Comparison of ENCODE assay signal across 8 cellular contexts in genomic region chr7:101817930-101818698, GRCh38. TPM values are rescaled to one million over a fixed set of nuclear protein-coding genes. Genes with fewer than 3 reads are reported as not detected.
DNase-seq lines count a peak whose midpoint lies in the region; ATAC-seq and TF ChIP-seq lines count a peak whose summit lies in the region.

No MANE protein-coding gene starts in this region.

- H3K79me2 ChIP-seq in neural cell (replicated peaks; ENCODE audit: insufficient read depth, low read length), result peaks cover 50% of the 10 kb centered on the region

- H2AFZ ChIP-seq in neural cell (ENCODE audit: low read depth, low read length), result no peak overlapping the region

- no peaks in the 10 kb centered on the region for H3K36me3 ChIP-seq in MG63
- H3K36me3 ChIP-seq in effector memory CD4-positive, alpha-beta T cell (ENCODE audit: control insufficient read depth, insufficient read depth, low read length), result no peaks in the 10 kb centered on the region
- H3K36me3 ChIP-seq in neural cell (ENCODE audit: insufficient read depth, low read length), result no peaks in the 10 kb centered on the region

- no peaks in the 10 kb centered on the region for H3K9me2 ChIP-seq in neural cell (ENCODE audit: insufficient read depth, low read length)

- intact Hi-C loops in CD14-positive monocyte (cut with micrococcal nuclease), result loop anchor here (2.0 to 5.0 kb wide), 2 partner anchors 39 to 65 kb away; no protein-coding TSS in a partner anchor

- no peaks in the 10 kb centered on the region for H3K9me3 Mint-ChIP-seq in CD14-positive monocyte

- peak overlapping the region; percentile 83 for H3K4me2 ChIP-seq in neural cell (ENCODE audit: low read length)

- H3K27me3 ChIP-seq in MG63, result no peaks in the 10 kb centered on the region
- no peaks in the 10 kb centered on the region for H3K27me3 ChIP-seq in effector memory CD4-positive, alpha-beta T cell (replicated peaks; ENCODE audit: control insufficient read depth, insufficient read depth, low read length, poor library complexity, severe bottlenecking)
- peaks cover 22% of the 10 kb centered on the region for H3K27me3 ChIP-seq in neural cell (ENCODE audit: insufficient read depth, low read depth, low read length)

- peak overlapping the region; percentile 27; the same call in 1 of the 2 replicates for H3K4me3 ChIP-seq in MG63
- peak overlapping the region; percentile 67 for H3K4me3 ChIP-seq in effector memory CD4-positive, alpha-beta T cell (ENCODE audit: insufficient read depth, low read depth, low read length, poor library complexity, severe bottlenecking)
- peak overlapping the region; percentile 73 for H3K4me3 ChIP-seq in neural cell (ENCODE audit: low read length)

- peaks cover 0 to 2% (median 1%) of the 10 kb centered on the region in 3 donors for H3K27me3 Mint-ChIP-seq in CD14-positive monocyte (ENCODE audit: low read depth in 3 of 3)

- H3K36me3 Mint-ChIP-seq in CD14-positive monocyte, result peaks cover 0 to 10% of the 10 kb centered on the region in 2 donors

- H3K4me1 Mint-ChIP-seq in CD14-positive monocyte, result peaks cover 43% of the 10 kb centered on the region

- H3F3A ChIP-seq in neural cell (ENCODE audit: insufficient read depth, low read length, poor library complexity, severe bottlenecking), result no peaks in the 10 kb centered on the region

- no peak for TF ChIP-seq RAD21 in neural cell (conservative IDR thresholded peaks at IDR 0.05)

- H4K20me1 ChIP-seq in neural cell (ENCODE audit: insufficient read depth), result peaks cover 18% of the 10 kb centered on the region

- ATAC-seq in GM18868 (IDR thresholded peaks at IDR 0.05; ENCODE audit: unreplicated experiment), result no peak
- ATAC-seq in HG03280 (IDR thresholded peaks at IDR 0.05; ENCODE audit: unreplicated experiment), result no peak
- no peak for ATAC-seq in GM19452 (IDR thresholded peaks at IDR 0.05; ENCODE audit: unreplicated experiment)

- no peak for TF ChIP-seq EP300 in neural cell (conservative IDR thresholded peaks at IDR 0.05; ENCODE audit: poor library complexity, severe bottlenecking)

- DNase-seq in CD14-positive monocyte (ENCODE audit: low spot score) (no peak), MG63 (no peak), ureter (ENCODE audit: low spot score) (no peak)
- no peak for DNase-seq in effector memory CD4-positive, alpha-beta T cell

- no peak overlapping the region for H3K27ac ChIP-seq in effector memory CD4-positive, alpha-beta T cell (ENCODE audit: insufficient read depth, low read length, poor library complexity, severe bottlenecking)
- no peak overlapping the region for H3K27ac ChIP-seq in neural cell (ENCODE audit: low read length)

- TF ChIP-seq CTCF in CD14-positive monocyte (IDR thresholded peaks at IDR 0.05) (no peak), neural cell (IDR thresholded peaks at IDR 0.05; ENCODE audit: poor library complexity, severe bottlenecking) (no peak)

- H3K4me1 ChIP-seq in effector memory CD4-positive, alpha-beta T cell (ENCODE audit: control insufficient read depth, insufficient read depth, low read length, poor library complexity, severe bottlenecking), result peaks cover 8% of the 10 kb centered on the region

- H3K9ac ChIP-seq in neural cell (ENCODE audit: low read length), result no peak overlapping the region

- H3K9me3 ChIP-seq in MG63 (no peaks in the 10 kb centered on the region), neural cell (ENCODE audit: low read length) (no peaks in the 10 kb centered on the region)
- H3K9me3 ChIP-seq in effector memory CD4-positive, alpha-beta T cell (ENCODE audit: control insufficient read depth, low read length), result no peaks in the 10 kb centered on the region

- peak overlapping the region; percentile 91 to 96 for H3K4me3 Mint-ChIP-seq in CD14-positive monocyte

- H3K27ac Mint-ChIP-seq in CD14-positive monocyte, result peak overlapping the region; percentile 90 to 96 (median 95)

TF ChIP-seq in neural cell, 6 proteins besides CTCF, POLR2A, EP300 and RAD21:
- TF ChIP-seq EZH2 (IDR thresholded peaks at IDR 0.05; ENCODE audit: borderline replicate concordance, insufficient read depth, low read length, poor library complexity, severe bottlenecking), result no peak
- no peak for TF ChIP-seq TAF1 (IDR thresholded peaks at IDR 0.05; ENCODE audit: low read depth)
- TF ChIP-seq SMC3 (conservative IDR thresholded peaks at IDR 0.05; ENCODE audit: poor library complexity), result no peak
- TF ChIP-seq MXI1 (conservative IDR thresholded peaks at IDR 0.05; ENCODE audit: poor library complexity, severe bottlenecking), result no peak
- TF ChIP-seq REST (IDR thresholded peaks at IDR 0.05; ENCODE audit: borderline replicate concordance), result no peak
- no peak for TF ChIP-seq POLR2AphosphoS5 (IDR thresholded peaks at IDR 0.05)

RNA-seq across cellular contexts. Expression of gene CUX1, which starts 0.7 kb away (rescaled TPM):
- 10 to 100 TPM; 17.6 to 28.0 TPM for polyA plus RNA-seq in CD14-positive monocyte
- total RNA-seq in MG63 (2014; rRNA removed; shearing (Covaris generic); ENCODE audit: low replicate concordance), result 3.7 and 7.1 TPM in 2 replicates
- 25.2 and 26.6 TPM in 2 replicates for polyA plus RNA-seq in neural cell
- 71.1 and 84.6 TPM in 2 replicates for polyA minus RNA-seq in neural cell
- 103 TPM for total RNA-seq in ureter

Comparison
In these comparisons a context has a peak if more than half of its experiments do, and no peak if none do; other contexts are left out.
1. RNA of gene CUX1, which starts 0.7 kb away (total RNA-seq): 103 TPM in ureter (single experiment); 3.7 to 7.1 TPM in MG63; every median in the first group is over 10 times any median in the second.
2. Peak in every context shown above with its lines, with median percentiles within 50 percentile points of each other: H3K4me3 ChIP-seq.